9 cellular contexts compared by ENCODE assay signal in genomic region chr9:127336708-127337352, GRCh38.
DNase-seq lines count a peak whose midpoint lies in the region; ATAC-seq, FAIRE-seq and TF ChIP-seq lines count a peak whose summit lies in the region.
"Had no signal": no experiment of that assay in that cellular context is flagged by ENCODE, and none has a peak within 500 bp of the region (broad histone marks: within the 10 kb centered on the region; RNA-seq: fewer than 3 reads in every experiment).

No MANE protein-coding gene starts in this region.

- no peak overlapping the region for H3K4me3 ChIP-seq in HEK293 (ENCODE audit: low read depth, low read length)
- no peak overlapping the region for H3K4me3 ChIP-seq in kidney (ENCODE audit: low read length in 2 of 2)

- intact Hi-C loops in kidney (cut with DNase I), result no loop called here

- H3K36me3 ChIP-seq in HEK293 (ENCODE audit: control insufficient read depth in 2 of 2, insufficient read depth in 1 of 2, low read length in 2 of 2), result peaks cover 0 to 35% of the 10 kb centered on the region in 2 experiments; a peak in 1 of 3 replicates
- H3K36me3 ChIP-seq in kidney (ENCODE audit: control insufficient read depth in 1 of 2, insufficient read depth in 2 of 2, low read length in 2 of 2), result peaks cover 5 to 9% of the 10 kb centered on the region in 2 donors

- H3K27me3 Mint-ChIP-seq in T-helper 17 cell, result peaks cover 21% of the 10 kb centered on the region

- no peak overlapping the region for H3K9ac ChIP-seq in kidney (ENCODE audit: low read length in 2 of 2)

- H3K9me3 ChIP-seq in HEK293 (ENCODE audit: control insufficient read depth, insufficient read depth, low read depth, low read length), result no peaks in the 10 kb centered on the region
- no peaks in the 10 kb centered on the region for H3K9me3 ChIP-seq in kidney (ENCODE audit: control insufficient read depth in 1 of 2, low read length in 2 of 2)
- H3K9me3 ChIP-seq in T-helper 17 cell (ENCODE audit: control insufficient read depth, low read length, poor library complexity, severe bottlenecking), result no peaks in the 10 kb centered on the region

- H3K36me3 Mint-ChIP-seq in T-helper 17 cell (ENCODE audit: low read depth), result peaks cover 15% of the 10 kb centered on the region

- CTCF ChIA-PET in HEK293 (lab: Yijun Ruan, JAX), result interaction anchor here (0.7 kb wide), 2 partner anchors 10 to 397 kb away, joined by 3 read pairs; no protein-coding TSS in a partner anchor

- DNase-seq in brain pericyte (ENCODE audit: low read depth, low spot score), result peak; percentile 63
- peak; percentile 78 for DNase-seq in kidney
- DNase-seq in stromal cell of bone marrow (ENCODE audit: low read depth), result peak; percentile 92
- no peak for DNase-seq in T-helper 17 cell
- no peak for DNase-seq in NCI-H2081 (lab: John Stamatoyannopoulos, UW)
- DNase-seq in NCI-H2227 (lab: John Stamatoyannopoulos, UW; ENCODE audit: unreplicated experiment), result no peak

- ATAC-seq in GM18517 (IDR thresholded peaks at IDR 0.05; ENCODE audit: unreplicated experiment) (no peak), T-helper 17 cell (no peak)

- H3K4me1 Mint-ChIP-seq in T-helper 17 cell, result peaks cover 10% of the 10 kb centered on the region

- no peak overlapping the region for H3K4me3 Mint-ChIP-seq in T-helper 17 cell

- POLR2A ChIA-PET in HEK293 (lab: Yijun Ruan, JAX), result interaction anchor here (1.2 kb wide), 1 partner anchor 51 kb away, joined by 4 read pairs; no protein-coding TSS in a partner anchor

- H3K4me1 ChIP-seq in HEK293 (ENCODE audit: control insufficient read depth, insufficient read depth, low read length) (peaks cover 4% of the 10 kb centered on the region; the same call in 1 of the 2 replicates), kidney (ENCODE audit: control insufficient read depth in 1 of 2, insufficient read depth in 1 of 2, low read depth in 1 of 2, low read length in 2 of 2) (peaks cover 14 to 17% of the 10 kb centered on the region in 2 donors)

- no peak for TF ChIP-seq CTCF in HEK293 (tag by site-specific recombination; IDR thresholded peaks at IDR 0.05)
- TF ChIP-seq CTCF in kidney (IDR thresholded peaks at IDR 0.05; ENCODE audit: borderline replicate concordance, extremely low read depth, insufficient read depth), result no peak

- H3K27ac ChIP-seq in HEK293 (ENCODE audit: extremely low read depth, low read depth, low read length), result no peak overlapping the region
- H3K27ac ChIP-seq in kidney (ENCODE audit: low read depth in 2 of 2, low read length in 2 of 2), result peak overlapping the region; percentile 56 to 62

- peak; percentile 89 for FAIRE-seq in kidney (lab: Jason Lieb, UNC)
- FAIRE-seq: TTC549 had no signal

- no peak overlapping the region for H3K27ac Mint-ChIP-seq in T-helper 17 cell

TF ChIP-seq in HEK293, 187 proteins besides CTCF, POLR2A, EP300 and RAD21 (continues in another document):
- no peak for TF ChIP-seq GLIS2 (tag by site-specific recombination; IDR thresholded peaks at IDR 0.05)
- TF ChIP-seq ZNF416 (tag by site-specific recombination; IDR thresholded peaks at IDR 0.05), result no peak
- TF ChIP-seq PATZ1 (tag by site-specific recombination; IDR thresholded peaks at IDR 0.05), result no peak
- TF ChIP-seq ZNF664 (tag by site-specific recombination; IDR thresholded peaks at IDR 0.05), result no peak
- TF ChIP-seq, protein P1, sequence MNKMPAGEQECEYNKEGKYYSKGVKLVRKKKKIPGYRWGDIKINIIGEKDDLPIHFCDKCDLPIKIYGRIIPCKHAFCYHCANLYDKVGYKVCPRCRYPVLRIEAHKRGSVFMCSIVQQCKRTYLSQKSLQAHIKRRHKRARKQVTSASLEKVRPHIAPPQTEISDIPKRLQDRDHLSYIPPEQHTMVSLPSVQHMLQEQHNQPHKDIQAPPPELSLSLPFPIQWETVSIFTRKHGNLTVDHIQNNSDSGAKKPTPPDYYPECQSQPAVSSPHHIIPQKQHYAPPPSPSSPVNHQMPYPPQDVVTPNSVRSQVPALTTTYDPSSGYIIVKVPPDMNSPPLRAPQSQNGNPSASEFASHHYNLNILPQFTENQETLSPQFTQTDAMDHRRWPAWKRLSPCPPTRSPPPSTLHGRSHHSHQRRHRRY (tag by site-specific recombination; IDR thresholded peaks at IDR 0.05), result no peak
- TF ChIP-seq ZSCAN23 (tag by site-specific recombination; IDR thresholded peaks at IDR 0.05), result no peak
- no peak for TF ChIP-seq ZNF747 (tag by site-specific recombination; IDR thresholded peaks at IDR 0.05)
- no peak for TF ChIP-seq ZNF354C (tag by site-specific recombination; IDR thresholded peaks at IDR 0.05; ENCODE audit: borderline replicate concordance, low read depth)
- no peak for TF ChIP-seq ZNF585B (tag by site-specific recombination; IDR thresholded peaks at IDR 0.05)
- peak; percentile 64; the same call in 1 of the 2 replicates for TF ChIP-seq KLF8 (tag by site-specific recombination; IDR thresholded peaks at IDR 0.05)
- no peak for TF ChIP-seq ZNF549 (tag by site-specific recombination; IDR thresholded peaks at IDR 0.05)
- peak; percentile 58; the same call in 1 of the 2 replicates for TF ChIP-seq PRDM1 (tag by site-specific recombination; IDR thresholded peaks at IDR 0.05)
- TF ChIP-seq ZNF350 (tag by site-specific recombination; IDR thresholded peaks at IDR 0.05), result no peak
- TF ChIP-seq ZNF544 (tag by site-specific recombination; IDR thresholded peaks at IDR 0.05), result no peak
- TF ChIP-seq ZNF501 (tag by site-specific recombination; IDR thresholded peaks at IDR 0.05), result no peak
- TF ChIP-seq SCRT2 (tag by site-specific recombination; IDR thresholded peaks at IDR 0.05), result peak; percentile 59
- TF ChIP-seq, protein P2, sequence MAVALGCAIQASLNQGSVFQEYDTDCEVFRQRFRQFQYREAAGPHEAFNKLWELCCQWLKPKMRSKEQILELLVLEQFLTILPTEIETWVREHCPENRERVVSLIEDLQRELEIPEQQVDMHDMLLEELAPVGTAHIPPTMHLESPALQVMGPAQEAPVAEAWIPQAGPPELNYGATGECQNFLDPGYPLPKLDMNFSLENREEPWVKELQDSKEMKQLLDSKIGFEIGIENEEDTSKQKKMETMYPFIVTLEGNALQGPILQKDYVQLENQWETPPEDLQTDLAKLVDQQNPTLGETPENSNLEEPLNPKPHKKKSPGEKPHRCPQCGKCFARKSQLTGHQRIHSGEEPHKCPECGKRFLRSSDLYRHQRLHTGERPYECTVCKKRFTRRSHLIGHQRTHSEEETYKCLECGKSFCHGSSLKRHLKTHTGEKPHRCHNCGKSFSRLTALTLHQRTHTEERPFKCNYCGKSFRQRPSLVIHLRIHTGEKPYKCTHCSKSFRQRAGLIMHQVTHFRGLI (tag by site-specific recombination; IDR thresholded peaks at IDR 0.05), result no peak
- no peak for TF ChIP-seq ZNF174 (tag by site-specific recombination; IDR thresholded peaks at IDR 0.05)
- TF ChIP-seq ZNF214 (tag by site-specific recombination; IDR thresholded peaks at IDR 0.05; ENCODE audit: borderline replicate concordance), result no peak
- no peak for TF ChIP-seq OVOL3 (tag by site-specific recombination; IDR thresholded peaks at IDR 0.05)
- no peak for TF ChIP-seq ZNF23 (tag by site-specific recombination; IDR thresholded peaks at IDR 0.05; ENCODE audit: borderline replicate concordance)
- TF ChIP-seq ZNF626 (tag by site-specific recombination; IDR thresholded peaks at IDR 0.05), result no peak
- TF ChIP-seq ZNF530 (tag by site-specific recombination; IDR thresholded peaks at IDR 0.05; ENCODE audit: low read depth), result no peak
- peak; percentile 78 for TF ChIP-seq ZNF629 (tag by site-specific recombination; IDR thresholded peaks at IDR 0.05)
- TF ChIP-seq ZNF521 (tag by site-specific recombination; IDR thresholded peaks at IDR 0.05), result no peak
- TF ChIP-seq ZNF670 (tag by site-specific recombination; IDR thresholded peaks at IDR 0.05; ENCODE audit: low read depth), result no peak

Comparison
In these comparisons a context has a peak if more than half of its experiments do, and no peak if none do; other contexts are left out.
1. DNase-seq: peak in brain pericyte (single experiment), kidney (single experiment) and stromal cell of bone marrow (single experiment); none in T-helper 17 cell (0 of 3), NCI-H2081 (0 of 2) and NCI-H2227 (single experiment).